In the genomic region with DNA sequence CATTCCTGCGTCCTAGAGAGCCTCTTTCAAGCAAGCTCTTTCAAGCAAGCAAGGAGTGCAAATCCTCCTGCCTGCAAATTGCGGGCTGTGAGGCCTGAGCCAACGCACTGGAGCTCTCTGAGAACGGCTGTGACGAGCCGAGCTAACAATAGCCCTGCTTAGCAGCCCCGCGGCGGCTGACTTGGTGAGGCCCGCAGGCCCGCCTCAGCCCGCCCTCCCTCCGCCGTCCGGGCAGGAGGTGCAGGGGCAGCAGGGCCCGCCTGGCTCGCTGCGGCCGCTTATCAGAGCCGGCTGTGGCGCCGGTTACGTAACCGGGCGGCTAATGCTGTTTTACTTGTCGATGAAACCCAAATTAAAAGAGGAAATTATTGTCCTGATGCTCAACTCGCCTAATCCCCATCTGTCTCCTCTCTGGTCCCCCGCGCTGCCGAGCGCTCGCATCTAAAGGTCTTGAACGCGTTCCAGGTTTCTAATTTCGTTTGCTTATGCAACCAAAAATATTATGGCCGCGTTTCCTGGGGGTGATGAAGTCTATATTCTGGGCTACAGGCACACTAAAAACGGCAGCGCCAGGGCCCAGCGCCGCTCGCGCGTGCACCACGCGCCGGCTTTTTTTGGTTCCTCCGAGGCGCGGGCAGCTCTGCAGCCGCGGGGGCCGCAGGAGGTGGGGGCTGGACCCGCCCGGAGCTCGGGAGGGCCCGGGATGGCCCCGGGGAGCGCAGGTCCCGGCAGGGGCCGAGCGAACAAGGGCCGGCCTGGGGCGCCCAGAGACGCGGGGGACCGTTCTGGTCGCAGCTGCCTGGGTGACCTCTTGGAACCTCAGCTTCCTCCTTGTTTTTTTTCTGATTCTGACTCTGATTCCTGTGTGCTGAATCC, we compare ENCODE assay signal across 1 cellular context.
TF ChIP-seq lines count a peak whose summit lies in the region.

No MANE protein-coding gene starts in this region.

TF ChIP-seq in HepG2, 621 proteins besides CTCF, POLR2A, EP300 and RAD21 (continued from another document and continues in another):
- TF ChIP-seq, protein P1, sequence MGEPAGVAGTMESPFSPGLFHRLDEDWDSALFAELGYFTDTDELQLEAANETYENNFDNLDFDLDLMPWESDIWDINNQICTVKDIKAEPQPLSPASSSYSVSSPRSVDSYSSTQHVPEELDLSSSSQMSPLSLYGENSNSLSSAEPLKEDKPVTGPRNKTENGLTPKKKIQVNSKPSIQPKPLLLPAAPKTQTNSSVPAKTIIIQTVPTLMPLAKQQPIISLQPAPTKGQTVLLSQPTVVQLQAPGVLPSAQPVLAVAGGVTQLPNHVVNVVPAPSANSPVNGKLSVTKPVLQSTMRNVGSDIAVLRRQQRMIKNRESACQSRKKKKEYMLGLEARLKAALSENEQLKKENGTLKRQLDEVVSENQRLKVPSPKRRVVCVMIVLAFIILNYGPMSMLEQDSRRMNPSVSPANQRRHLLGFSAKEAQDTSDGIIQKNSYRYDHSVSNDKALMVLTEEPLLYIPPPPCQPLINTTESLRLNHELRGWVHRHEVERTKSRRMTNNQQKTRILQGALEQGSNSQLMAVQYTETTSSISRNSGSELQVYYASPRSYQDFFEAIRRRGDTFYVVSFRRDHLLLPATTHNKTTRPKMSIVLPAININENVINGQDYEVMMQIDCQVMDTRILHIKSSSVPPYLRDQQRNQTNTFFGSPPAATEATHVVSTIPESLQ (CRISPR knock-in tag; conservative IDR thresholded peaks at IDR 0.05), result no peak
- 0 out of 2 replicates have a peak, but pooled peaks have one; percentile 53 for TF ChIP-seq TSC22D2 (CRISPR knock-in tag; IDR thresholded peaks at IDR 0.05; ENCODE audit: borderline replicate concordance)
- TF ChIP-seq, protein P2, sequence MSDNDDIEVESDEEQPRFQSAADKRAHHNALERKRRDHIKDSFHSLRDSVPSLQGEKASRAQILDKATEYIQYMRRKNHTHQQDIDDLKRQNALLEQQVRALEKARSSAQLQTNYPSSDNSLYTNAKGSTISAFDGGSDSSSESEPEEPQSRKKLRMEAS (IDR thresholded peaks at IDR 0.05), result peak; percentile 46; the same call in 1 of the 2 replicates
- TF ChIP-seq HNRNPK (IDR thresholded peaks at IDR 0.05; ENCODE audit: low read depth, low read length, poor library complexity, severe bottlenecking), result no peak
- TF ChIP-seq, protein P3, sequence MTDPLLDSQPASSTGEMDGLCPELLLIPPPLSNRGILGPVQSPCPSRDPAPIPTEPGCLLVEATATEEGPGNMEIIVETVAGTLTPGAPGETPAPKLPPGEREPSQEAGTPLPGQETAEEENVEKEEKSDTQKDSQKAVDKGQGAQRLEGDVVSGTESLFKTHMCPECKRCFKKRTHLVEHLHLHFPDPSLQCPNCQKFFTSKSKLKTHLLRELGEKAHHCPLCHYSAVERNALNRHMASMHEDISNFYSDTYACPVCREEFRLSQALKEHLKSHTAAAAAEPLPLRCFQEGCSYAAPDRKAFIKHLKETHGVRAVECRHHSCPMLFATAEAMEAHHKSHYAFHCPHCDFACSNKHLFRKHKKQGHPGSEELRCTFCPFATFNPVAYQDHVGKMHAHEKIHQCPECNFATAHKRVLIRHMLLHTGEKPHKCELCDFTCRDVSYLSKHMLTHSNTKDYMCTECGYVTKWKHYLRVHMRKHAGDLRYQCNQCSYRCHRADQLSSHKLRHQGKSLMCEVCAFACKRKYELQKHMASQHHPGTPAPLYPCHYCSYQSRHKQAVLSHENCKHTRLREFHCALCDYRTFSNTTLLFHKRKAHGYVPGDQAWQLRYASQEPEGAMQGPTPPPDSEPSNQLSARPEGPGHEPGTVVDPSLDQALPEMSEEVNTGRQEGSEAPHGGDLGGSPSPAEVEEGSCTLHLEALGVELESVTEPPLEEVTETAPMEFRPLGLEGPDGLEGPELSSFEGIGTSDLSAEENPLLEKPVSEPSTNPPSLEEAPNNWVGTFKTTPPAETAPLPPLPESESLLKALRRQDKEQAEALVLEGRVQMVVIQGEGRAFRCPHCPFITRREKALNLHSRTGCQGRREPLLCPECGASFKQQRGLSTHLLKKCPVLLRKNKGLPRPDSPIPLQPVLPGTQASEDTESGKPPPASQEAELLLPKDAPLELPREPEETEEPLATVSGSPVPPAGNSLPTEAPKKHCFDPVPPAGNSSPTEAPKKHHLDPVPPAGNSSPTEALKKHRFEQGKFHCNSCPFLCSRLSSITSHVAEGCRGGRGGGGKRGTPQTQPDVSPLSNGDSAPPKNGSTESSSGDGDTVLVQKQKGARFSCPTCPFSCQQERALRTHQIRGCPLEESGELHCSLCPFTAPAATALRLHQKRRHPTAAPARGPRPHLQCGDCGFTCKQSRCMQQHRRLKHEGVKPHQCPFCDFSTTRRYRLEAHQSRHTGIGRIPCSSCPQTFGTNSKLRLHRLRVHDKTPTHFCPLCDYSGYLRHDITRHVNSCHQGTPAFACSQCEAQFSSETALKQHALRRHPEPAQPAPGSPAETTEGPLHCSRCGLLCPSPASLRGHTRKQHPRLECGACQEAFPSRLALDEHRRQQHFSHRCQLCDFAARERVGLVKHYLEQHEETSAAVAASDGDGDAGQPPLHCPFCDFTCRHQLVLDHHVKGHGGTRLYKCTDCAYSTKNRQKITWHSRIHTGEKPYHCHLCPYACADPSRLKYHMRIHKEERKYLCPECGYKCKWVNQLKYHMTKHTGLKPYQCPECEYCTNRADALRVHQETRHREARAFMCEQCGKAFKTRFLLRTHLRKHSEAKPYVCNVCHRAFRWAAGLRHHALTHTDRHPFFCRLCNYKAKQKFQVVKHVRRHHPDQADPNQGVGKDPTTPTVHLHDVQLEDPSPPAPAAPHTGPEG (CRISPR knock-in tag; IDR thresholded peaks at IDR 0.05), result peak; percentile 70; the same call in 1 of the 2 replicates
- TF ChIP-seq SIX1 (CRISPR knock-in tag; IDR thresholded peaks at IDR 0.05; ENCODE audit: borderline replicate concordance), result no peak
- no peak for TF ChIP-seq ZNF570 (CRISPR knock-in tag; IDR thresholded peaks at IDR 0.05; ENCODE audit: borderline replicate concordance)
- TF ChIP-seq ZNF7 (CRISPR knock-in tag; IDR thresholded peaks at IDR 0.05), result no peak
- TF ChIP-seq, protein P4, sequence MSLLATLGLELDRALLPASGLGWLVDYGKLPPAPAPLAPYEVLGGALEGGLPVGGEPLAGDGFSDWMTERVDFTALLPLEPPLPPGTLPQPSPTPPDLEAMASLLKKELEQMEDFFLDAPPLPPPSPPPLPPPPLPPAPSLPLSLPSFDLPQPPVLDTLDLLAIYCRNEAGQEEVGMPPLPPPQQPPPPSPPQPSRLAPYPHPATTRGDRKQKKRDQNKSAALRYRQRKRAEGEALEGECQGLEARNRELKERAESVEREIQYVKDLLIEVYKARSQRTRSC (CRISPR knock-in tag; IDR thresholded peaks at IDR 0.05; ENCODE audit: low read depth), result peak; percentile 87; the same call in 1 of the 2 replicates
- no peak for TF ChIP-seq ZFP1 (CRISPR knock-in tag; IDR thresholded peaks at IDR 0.05)
- TF ChIP-seq KLF16 (CRISPR knock-in tag; IDR thresholded peaks at IDR 0.05), result peak in 1 of 2 experiments; percentile 65; a peak in 2 of 4 replicates
- TF ChIP-seq, protein P5, sequence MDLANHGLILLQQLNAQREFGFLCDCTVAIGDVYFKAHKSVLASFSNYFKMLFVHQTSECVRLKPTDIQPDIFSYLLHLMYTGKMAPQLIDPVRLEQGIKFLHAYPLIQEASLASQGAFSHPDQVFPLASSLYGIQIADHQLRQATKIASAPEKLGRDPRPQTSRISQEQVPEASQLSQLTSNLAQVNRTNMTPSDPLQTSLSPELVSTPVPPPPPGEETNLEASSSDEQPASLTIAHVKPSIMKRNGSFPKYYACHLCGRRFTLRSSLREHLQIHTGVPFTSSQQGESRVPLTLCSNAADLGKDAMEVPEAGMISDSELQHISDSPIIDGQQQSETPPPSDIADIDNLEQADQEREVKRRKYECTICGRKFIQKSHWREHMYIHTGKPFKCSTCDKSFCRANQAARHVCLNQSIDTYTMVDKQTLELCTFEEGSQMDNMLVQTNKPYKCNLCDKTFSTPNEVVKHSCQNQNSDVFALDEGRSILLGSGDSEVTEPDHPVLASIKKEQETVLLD (CRISPR knock-in tag; IDR thresholded peaks at IDR 0.05; ENCODE audit: low read depth), result no peak
- TF ChIP-seq ZFP36 (IDR thresholded peaks at IDR 0.05; ENCODE audit: borderline replicate concordance, low read depth, low read length, partially characterized antibody), result no peak
- TF ChIP-seq, protein P6, sequence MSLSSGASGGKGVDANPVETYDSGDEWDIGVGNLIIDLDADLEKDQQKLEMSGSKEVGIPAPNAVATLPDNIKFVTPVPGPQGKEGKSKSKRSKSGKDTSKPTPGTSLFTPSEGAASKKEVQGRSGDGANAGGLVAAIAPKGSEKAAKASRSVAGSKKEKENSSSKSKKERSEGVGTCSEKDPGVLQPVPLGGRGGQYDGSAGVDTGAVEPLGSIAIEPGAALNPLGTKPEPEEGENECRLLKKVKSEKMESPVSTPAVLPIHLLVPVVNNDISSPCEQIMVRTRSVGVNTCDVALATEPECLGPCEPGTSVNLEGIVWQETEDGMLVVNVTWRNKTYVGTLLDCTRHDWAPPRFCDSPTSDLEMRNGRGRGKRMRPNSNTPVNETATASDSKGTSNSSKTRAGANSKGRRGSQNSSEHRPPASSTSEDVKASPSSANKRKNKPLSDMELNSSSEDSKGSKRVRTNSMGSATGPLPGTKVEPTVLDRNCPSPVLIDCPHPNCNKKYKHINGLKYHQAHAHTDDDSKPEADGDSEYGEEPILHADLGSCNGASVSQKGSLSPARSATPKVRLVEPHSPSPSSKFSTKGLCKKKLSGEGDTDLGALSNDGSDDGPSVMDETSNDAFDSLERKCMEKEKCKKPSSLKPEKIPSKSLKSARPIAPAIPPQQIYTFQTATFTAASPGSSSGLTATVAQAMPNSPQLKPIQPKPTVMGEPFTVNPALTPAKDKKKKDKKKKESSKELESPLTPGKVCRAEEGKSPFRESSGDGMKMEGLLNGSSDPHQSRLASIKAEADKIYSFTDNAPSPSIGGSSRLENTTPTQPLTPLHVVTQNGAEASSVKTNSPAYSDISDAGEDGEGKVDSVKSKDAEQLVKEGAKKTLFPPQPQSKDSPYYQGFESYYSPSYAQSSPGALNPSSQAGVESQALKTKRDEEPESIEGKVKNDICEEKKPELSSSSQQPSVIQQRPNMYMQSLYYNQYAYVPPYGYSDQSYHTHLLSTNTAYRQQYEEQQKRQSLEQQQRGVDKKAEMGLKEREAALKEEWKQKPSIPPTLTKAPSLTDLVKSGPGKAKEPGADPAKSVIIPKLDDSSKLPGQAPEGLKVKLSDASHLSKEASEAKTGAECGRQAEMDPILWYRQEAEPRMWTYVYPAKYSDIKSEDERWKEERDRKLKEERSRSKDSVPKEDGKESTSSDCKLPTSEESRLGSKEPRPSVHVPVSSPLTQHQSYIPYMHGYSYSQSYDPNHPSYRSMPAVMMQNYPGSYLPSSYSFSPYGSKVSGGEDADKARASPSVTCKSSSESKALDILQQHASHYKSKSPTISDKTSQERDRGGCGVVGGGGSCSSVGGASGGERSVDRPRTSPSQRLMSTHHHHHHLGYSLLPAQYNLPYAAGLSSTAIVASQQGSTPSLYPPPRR (CRISPR knock-in tag; IDR thresholded peaks at IDR 0.05; ENCODE audit: borderline replicate concordance), result peak; percentile 68
- TF ChIP-seq, protein P7, sequence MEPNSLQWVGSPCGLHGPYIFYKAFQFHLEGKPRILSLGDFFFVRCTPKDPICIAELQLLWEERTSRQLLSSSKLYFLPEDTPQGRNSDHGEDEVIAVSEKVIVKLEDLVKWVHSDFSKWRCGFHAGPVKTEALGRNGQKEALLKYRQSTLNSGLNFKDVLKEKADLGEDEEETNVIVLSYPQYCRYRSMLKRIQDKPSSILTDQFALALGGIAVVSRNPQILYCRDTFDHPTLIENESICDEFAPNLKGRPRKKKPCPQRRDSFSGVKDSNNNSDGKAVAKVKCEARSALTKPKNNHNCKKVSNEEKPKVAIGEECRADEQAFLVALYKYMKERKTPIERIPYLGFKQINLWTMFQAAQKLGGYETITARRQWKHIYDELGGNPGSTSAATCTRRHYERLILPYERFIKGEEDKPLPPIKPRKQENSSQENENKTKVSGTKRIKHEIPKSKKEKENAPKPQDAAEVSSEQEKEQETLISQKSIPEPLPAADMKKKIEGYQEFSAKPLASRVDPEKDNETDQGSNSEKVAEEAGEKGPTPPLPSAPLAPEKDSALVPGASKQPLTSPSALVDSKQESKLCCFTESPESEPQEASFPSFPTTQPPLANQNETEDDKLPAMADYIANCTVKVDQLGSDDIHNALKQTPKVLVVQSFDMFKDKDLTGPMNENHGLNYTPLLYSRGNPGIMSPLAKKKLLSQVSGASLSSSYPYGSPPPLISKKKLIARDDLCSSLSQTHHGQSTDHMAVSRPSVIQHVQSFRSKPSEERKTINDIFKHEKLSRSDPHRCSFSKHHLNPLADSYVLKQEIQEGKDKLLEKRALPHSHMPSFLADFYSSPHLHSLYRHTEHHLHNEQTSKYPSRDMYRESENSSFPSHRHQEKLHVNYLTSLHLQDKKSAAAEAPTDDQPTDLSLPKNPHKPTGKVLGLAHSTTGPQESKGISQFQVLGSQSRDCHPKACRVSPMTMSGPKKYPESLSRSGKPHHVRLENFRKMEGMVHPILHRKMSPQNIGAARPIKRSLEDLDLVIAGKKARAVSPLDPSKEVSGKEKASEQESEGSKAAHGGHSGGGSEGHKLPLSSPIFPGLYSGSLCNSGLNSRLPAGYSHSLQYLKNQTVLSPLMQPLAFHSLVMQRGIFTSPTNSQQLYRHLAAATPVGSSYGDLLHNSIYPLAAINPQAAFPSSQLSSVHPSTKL (CRISPR knock-in tag; IDR thresholded peaks at IDR 0.05), result peak; percentile 80
- TF ChIP-seq SNAI1 (CRISPR knock-in tag; IDR thresholded peaks at IDR 0.05; ENCODE audit: borderline replicate concordance), result 0 out of 2 replicates have a peak, but pooled peaks have one; percentile 72
- TF ChIP-seq ZBTB21 (CRISPR knock-in tag; IDR thresholded peaks at IDR 0.05), result 0 out of 2 replicates have a peak, but pooled peaks have one; percentile 7
- TF ChIP-seq, protein P8, sequence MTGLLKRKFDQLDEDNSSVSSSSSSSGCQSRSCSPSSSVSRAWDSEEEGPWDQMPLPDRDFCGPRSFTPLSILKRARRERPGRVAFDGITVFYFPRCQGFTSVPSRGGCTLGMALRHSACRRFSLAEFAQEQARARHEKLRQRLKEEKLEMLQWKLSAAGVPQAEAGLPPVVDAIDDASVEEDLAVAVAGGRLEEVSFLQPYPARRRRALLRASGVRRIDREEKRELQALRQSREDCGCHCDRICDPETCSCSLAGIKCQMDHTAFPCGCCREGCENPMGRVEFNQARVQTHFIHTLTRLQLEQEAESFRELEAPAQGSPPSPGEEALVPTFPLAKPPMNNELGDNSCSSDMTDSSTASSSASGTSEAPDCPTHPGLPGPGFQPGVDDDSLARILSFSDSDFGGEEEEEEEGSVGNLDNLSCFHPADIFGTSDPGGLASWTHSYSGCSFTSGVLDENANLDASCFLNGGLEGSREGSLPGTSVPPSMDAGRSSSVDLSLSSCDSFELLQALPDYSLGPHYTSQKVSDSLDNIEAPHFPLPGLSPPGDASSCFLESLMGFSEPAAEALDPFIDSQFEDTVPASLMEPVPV (CRISPR knock-in tag; IDR thresholded peaks at IDR 0.05), result 0 out of 2 replicates have a peak, but pooled peaks have one; percentile 83
- TF ChIP-seq TAF1 (CRISPR knock-in tag; IDR thresholded peaks at IDR 0.05), result peak; percentile 60; the same call in 1 of the 2 replicates
- TF ChIP-seq, protein P9, sequence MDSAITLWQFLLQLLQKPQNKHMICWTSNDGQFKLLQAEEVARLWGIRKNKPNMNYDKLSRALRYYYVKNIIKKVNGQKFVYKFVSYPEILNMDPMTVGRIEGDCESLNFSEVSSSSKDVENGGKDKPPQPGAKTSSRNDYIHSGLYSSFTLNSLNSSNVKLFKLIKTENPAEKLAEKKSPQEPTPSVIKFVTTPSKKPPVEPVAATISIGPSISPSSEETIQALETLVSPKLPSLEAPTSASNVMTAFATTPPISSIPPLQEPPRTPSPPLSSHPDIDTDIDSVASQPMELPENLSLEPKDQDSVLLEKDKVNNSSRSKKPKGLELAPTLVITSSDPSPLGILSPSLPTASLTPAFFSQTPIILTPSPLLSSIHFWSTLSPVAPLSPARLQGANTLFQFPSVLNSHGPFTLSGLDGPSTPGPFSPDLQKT (CRISPR knock-in tag; IDR thresholded peaks at IDR 0.05; ENCODE audit: borderline replicate concordance), result no peak
- TF ChIP-seq HMG20A (CRISPR knock-in tag; IDR thresholded peaks at IDR 0.05; ENCODE audit: borderline replicate concordance), result peak; percentile 12; the same call in 1 of the 2 replicates
